Comparison of ENCODE assay signal across 15 cellular contexts in the genomic region with DNA sequence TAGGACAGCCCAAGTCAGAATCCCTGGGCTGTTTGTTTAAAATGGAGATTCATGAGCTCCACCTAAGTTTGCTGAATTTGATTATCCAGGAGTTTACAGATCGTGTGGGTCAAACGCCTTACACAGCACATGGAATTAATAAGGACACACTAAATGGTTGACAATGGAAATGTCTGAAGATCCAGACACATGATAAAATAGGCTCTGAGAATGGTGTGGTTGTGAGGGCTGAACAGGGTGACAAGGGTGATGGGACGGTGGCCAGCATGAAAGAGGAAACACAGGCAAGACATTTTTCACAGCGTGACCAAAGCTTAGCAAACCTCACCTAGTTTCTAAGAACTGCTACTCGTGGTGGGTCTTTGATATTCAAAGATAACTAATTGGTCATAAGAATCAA.
"Had no signal": no experiment of that assay in that cellular context is flagged by ENCODE, and none has a peak within 500 bp of the region (broad histone marks: within the 10 kb centered on the region; RNA-seq: fewer than 3 reads in every experiment).

No MANE protein-coding gene starts in this region.

- H3K4me1 Mint-ChIP-seq: neural crest cell had no signal

- H3K27ac Mint-ChIP-seq: activated T-helper 17 cell treated with anti-CD3 and anti-CD28 coated beads, Interleukin-2, amount 50 U/mL, for 72 hours; dendritic cell treated with granulocyte-macrophage colony-stimulating factor and Interleukin-4, amounts not matched to agents 40 ng/mL and 50 ng/mL, for 4 days; effector memory CD8-positive, alpha-beta T cell; T-helper 2 cell treated with Interferon-gamma antibody and Interleukin-4, amounts not matched to agents 5 μg/mL and 100 μg/mL, for 36 hours had no signal

- H3K9me3 ChIP-seq: lower lobe of right lung, thyroid gland, vagina had no signal

- H3K4me3 Mint-ChIP-seq: activated T-helper 17 cell treated with anti-CD3 and anti-CD28 coated beads, Interleukin-2, amount 50 U/mL, for 72 hours; dendritic cell treated with granulocyte-macrophage colony-stimulating factor and Interleukin-4, amounts not matched to agents 40 ng/mL and 50 ng/mL, for 4 days; effector memory CD8-positive, alpha-beta T cell; neural crest cell; T-helper 2 cell treated with Interferon-gamma antibody and Interleukin-4, amounts not matched to agents 5 μg/mL and 100 μg/mL, for 36 hours had no signal

- DNase-seq: activated naive CD4-positive, alpha-beta T cell treated with Interleukin-2 at 50 U/mL for 16 hours; activated T-cell treated with anti-CD3 and anti-CD28 coated beads for 4 hours; anterior cingulate cortex; effector memory CD8-positive, alpha-beta T cell; erythroblast; hippocampal formation; lower lobe of right lung; stimulated activated CD4-positive, alpha-beta T cell treated with anti-CD3 and anti-CD28 coated beads, Interleukin-1b, Interleukin-23, amount 100 ng/mL, for 48 hours; thyroid gland had no signal

- H3K36me3 ChIP-seq: lower lobe of right lung, thyroid gland, vagina had no signal

- H3K27me3 ChIP-seq: thyroid gland, vagina had no signal

- H3K4me3 ChIP-seq: lower lobe of right lung, thyroid gland, vagina had no signal

- H3K9me3 Mint-ChIP-seq: activated T-helper 17 cell treated with anti-CD3 and anti-CD28 coated beads, Interleukin-2, amount 50 U/mL, for 72 hours; dendritic cell treated with granulocyte-macrophage colony-stimulating factor and Interleukin-4, amounts not matched to agents 40 ng/mL and 50 ng/mL, for 4 days; effector memory CD8-positive, alpha-beta T cell; T-helper 2 cell treated with Interferon-gamma antibody and Interleukin-4, amounts not matched to agents 5 μg/mL and 100 μg/mL, for 36 hours had no signal

- H3K27ac ChIP-seq: lower lobe of right lung, vagina had no signal

- ATAC-seq: activated CD4-positive, CD25-positive, alpha-beta regulatory T cell treated with anti-CD3 and anti-CD28 coated beads, Interleukin-2, amount 50 U/mL, for 24 hours; activated T-helper 17 cell treated with anti-CD3 and anti-CD28 coated beads, Interleukin-2, amount 50 U/mL, for 72 hours; effector memory CD8-positive, alpha-beta T cell; lower lobe of right lung had no signal

- H3K4me1 ChIP-seq: vagina had no signal
